In genomic region chr7:13049946-13050345, GRCh38 we compare ENCODE assay signal across 15 cellular contexts.
"Had no signal": no experiment of that assay in that cellular context is flagged by ENCODE, and none has a peak within 500 bp of the region (broad histone marks: within the 10 kb centered on the region; RNA-seq: fewer than 3 reads in every experiment).

No MANE protein-coding gene starts in this region.

- H3K4me1 Mint-ChIP-seq: immature natural killer cell; naive thymus-derived CD8-positive, alpha-beta T cell had no signal

- H3K4me1 ChIP-seq: lower lobe of right lung had no signal

- H3K27me3 ChIP-seq: stomach had no signal

- DNase-seq: activated CD4-positive, alpha-beta T cell treated with anti-CD3 and anti-CD28 coated beads for 4 hours; activated naive CD4-positive, alpha-beta T cell treated with anti-CD3 and anti-CD28 coated beads for 36 hours; central memory CD4-positive, alpha-beta T cell; cortex of kidney; effector memory CD4-positive, alpha-beta T cell; glutamatergic neuron; immature natural killer cell; left cardiac atrium; lower lobe of right lung; naive thymus-derived CD8-positive, alpha-beta T cell; stimulated activated CD4-positive, alpha-beta T cell treated with anti-CD3 and anti-CD28 coated beads, Interleukin-4, amount 100 ng/mL, for 24 hours; stomach had no signal

- H3K4me3 ChIP-seq: lower lobe of right lung, stomach, thoracic aorta had no signal

- H3K36me3 ChIP-seq: lower lobe of right lung, stomach, thoracic aorta had no signal

- H3K4me3 Mint-ChIP-seq: activated naive CD4-positive, alpha-beta T cell treated with anti-CD3 and anti-CD28 coated beads for 36 hours; activated T-helper 1 cell treated with anti-CD3 and anti-CD28 coated beads, Interleukin-12 subunit alpha, Interleukin-12 subunit beta, Interleukin-2, Interleukin-4 antibody, amounts not matched to agents 30 ng/mL and 10 ng/mL and 1 ng/mL, durations not matched to agents 14 hours and 24 hours and 36 hours; immature natural killer cell; naive thymus-derived CD8-positive, alpha-beta T cell; T-helper 1 cell treated with Interleukin-12 subunit alpha and Interleukin-12 subunit beta and Interleukin-4 antibody, amounts not matched to agents 30 μg/mL and 1 μg/mL, for 36 hours had no signal

- H3K9me3 ChIP-seq: lower lobe of right lung, stomach, thoracic aorta had no signal

- H3K27ac Mint-ChIP-seq: activated naive CD4-positive, alpha-beta T cell treated with anti-CD3 and anti-CD28 coated beads for 36 hours; activated T-helper 1 cell treated with anti-CD3 and anti-CD28 coated beads, Interleukin-12 subunit alpha, Interleukin-12 subunit beta, Interleukin-2, Interleukin-4 antibody, amounts not matched to agents 30 ng/mL and 10 ng/mL and 1 ng/mL, durations not matched to agents 14 hours and 24 hours and 36 hours; immature natural killer cell; naive thymus-derived CD8-positive, alpha-beta T cell; T-helper 1 cell treated with Interleukin-12 subunit alpha and Interleukin-12 subunit beta and Interleukin-4 antibody, amounts not matched to agents 30 μg/mL and 1 μg/mL, for 36 hours had no signal

- H3K27ac ChIP-seq: lower lobe of right lung, stomach, thoracic aorta had no signal

- H3K9me3 Mint-ChIP-seq: activated naive CD4-positive, alpha-beta T cell treated with anti-CD3 and anti-CD28 coated beads for 36 hours; activated T-helper 1 cell treated with anti-CD3 and anti-CD28 coated beads, Interleukin-12 subunit alpha, Interleukin-12 subunit beta, Interleukin-2, Interleukin-4 antibody, amounts not matched to agents 30 ng/mL and 10 ng/mL and 1 ng/mL, durations not matched to agents 14 hours and 24 hours and 36 hours; naive thymus-derived CD8-positive, alpha-beta T cell; T-helper 1 cell treated with Interleukin-12 subunit alpha and Interleukin-12 subunit beta and Interleukin-4 antibody, amounts not matched to agents 30 μg/mL and 1 μg/mL, for 36 hours had no signal

- H3K36me3 Mint-ChIP-seq: immature natural killer cell; naive thymus-derived CD8-positive, alpha-beta T cell had no signal

- ATAC-seq: left cardiac atrium; lower lobe of right lung; naive thymus-derived CD8-positive, alpha-beta T cell had no signal
